ENCODE assay signal across 30 cellular contexts in the genomic region with DNA sequence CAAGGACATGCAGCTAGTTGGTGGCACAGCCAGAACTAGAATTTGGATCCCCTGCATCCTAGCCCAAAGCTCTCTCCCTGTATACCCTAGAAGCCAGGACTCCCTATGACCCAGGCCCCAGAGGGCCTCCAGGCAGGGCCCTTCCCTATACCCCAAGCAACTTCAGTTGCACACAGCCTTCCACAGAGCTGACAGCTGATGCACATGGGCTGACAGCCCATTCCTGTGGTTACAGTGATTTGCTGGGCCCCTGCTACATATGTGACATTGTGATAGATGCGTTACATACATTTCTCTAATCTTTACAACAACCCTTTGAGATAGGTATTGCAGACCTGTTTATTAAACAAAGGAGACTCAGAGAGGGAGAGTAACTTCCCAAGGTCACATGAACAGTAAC. TPM values are rescaled to one million over a fixed set of nuclear protein-coding genes. Genes with fewer than 3 reads are reported as not detected.
"Had no signal": no experiment of that assay in that cellular context is flagged by ENCODE, and none has a peak within 500 bp of the region (broad histone marks: within the 10 kb centered on the region; RNA-seq: fewer than 3 reads in every experiment).

No MANE protein-coding gene starts in this region.

- H3K9ac ChIP-seq: neural progenitor cell had no signal

- H3K27me3 ChIP-seq: cardiac muscle cell, heart right ventricle, neural progenitor cell, thyroid gland had no signal

- H3K36me3 ChIP-seq: cardiac muscle cell, thyroid gland had no signal

- H3K9me3 ChIP-seq: heart right ventricle, thyroid gland had no signal

- DNase-seq: activated B cell treated with CpG ODN at 0.5 μM for 24 hours; activated CD4-positive, alpha-beta T cell treated with anti-CD3 and anti-CD28 coated beads, Interleukin-2, amount 50 U/mL, for 1 hour; activated CD8-positive, alpha-beta T cell treated with anti-CD3 and anti-CD28 coated beads for 36 hours; activated gamma-delta T cell treated with Interleukin-2 at 50 U/mL for 16 hours; activated naive CD8-positive, alpha-beta T cell treated with anti-CD3 and anti-CD28 coated beads, Interleukin-2, amount 50 U/mL, for 24 hours; activated T-cell treated with anti-CD3 and anti-CD28 coated beads, Interleukin-2, amount 50 U/mL, for 4 hours; anterior cingulate cortex; foreskin fibroblast; heart right ventricle; kidney glomerular epithelial cell; midbrain; natural killer cell; stimulated activated CD4-positive, alpha-beta T cell treated with anti-CD3 and anti-CD28 coated beads, Interleukin-4, amount 100 ng/mL, for 4 hours; stimulated activated CD8-positive, alpha-beta memory T cell treated with anti-CD3 and anti-CD28 coated beads, Interleukin-4, amount 100 ng/mL, for 48 hours; stimulated activated naive CD8-positive, alpha-beta T cell treated with anti-CD3 and anti-CD28 coated beads, Interleukin-15, amount 100 ng/mL, for 72 hours; substantia nigra; T-helper 1 cell; thyroid gland had no signal

- H3K27ac ChIP-seq: cardiac muscle cell, coronary artery, neural progenitor cell, skin epidermis, thyroid gland had no signal

- H2AFZ ChIP-seq: neural progenitor cell had no signal

- H3K4me2 ChIP-seq: neural progenitor cell had no signal

- ATAC-seq: activated CD8-positive, alpha-beta T cell treated with anti-CD3 and anti-CD28 coated beads for 36 hours; activated naive CD8-positive, alpha-beta T cell treated with anti-CD3 and anti-CD28 coated beads, Interleukin-2, amount 50 U/mL, for 24 hours; activated T-cell treated with anti-CD3 and anti-CD28 coated beads, Interleukin-2, amount 50 U/mL, for 4 hours; activated T-helper 17 cell treated with anti-CD3 and anti-CD28 coated beads, Interleukin-2, amount 50 U/mL, for 72 hours; heart right ventricle; natural killer cell; right cardiac atrium; stimulated activated memory B cell treated with anti-CD40 and anti-IgM and Interleukin-4, amounts not matched to agents 10 μg/mL and 1 μg/mL and 100 μg/mL, for 72 hours; stimulated activated naive CD8-positive, alpha-beta T cell treated with anti-CD3 and anti-CD28 coated beads, Interleukin-15, amount 100 ng/mL, for 72 hours had no signal

- H3K4me3 ChIP-seq: cardiac muscle cell, coronary artery, heart right ventricle, neural progenitor cell, skin epidermis, thyroid gland had no signal

RNA-seq across cellular contexts. Expression of a gene that starts 5.8 kb away (rescaled TPM):
- total RNA-seq: activated B cell treated with CpG ODN at 0.5 μM for 24 hours; activated CD8-positive, alpha-beta T cell treated with anti-CD3 and anti-CD28 coated beads for 36 hours; activated T-cell treated with anti-CD3 and anti-CD28 coated beads, Interleukin-2, amount 50 U/mL, for 4 hours; activated T-helper 17 cell treated with anti-CD3 and anti-CD28 coated beads, Interleukin-2, amount 50 U/mL, for 72 hours; endothelial cell of umbilical vein; natural killer cell had no signal
- polyA plus RNA-seq: endothelial cell of umbilical vein had no signal

RNA-seq across cellular contexts. Expression of a gene that starts 30.0 kb away (rescaled TPM):
- total RNA-seq: activated B cell treated with CpG ODN at 0.5 μM for 24 hours; activated CD8-positive, alpha-beta T cell treated with anti-CD3 and anti-CD28 coated beads for 36 hours; activated T-cell treated with anti-CD3 and anti-CD28 coated beads, Interleukin-2, amount 50 U/mL, for 4 hours; endothelial cell of umbilical vein; natural killer cell; thyroid gland had no signal
- polyA plus RNA-seq: endothelial cell of umbilical vein had no signal

RNA-seq across cellular contexts. Expression of a gene that starts 40.0 kb away (rescaled TPM):
- total RNA-seq: activated B cell treated with CpG ODN at 0.5 μM for 24 hours; activated CD8-positive, alpha-beta T cell treated with anti-CD3 and anti-CD28 coated beads for 36 hours; activated T-cell treated with anti-CD3 and anti-CD28 coated beads, Interleukin-2, amount 50 U/mL, for 4 hours; endothelial cell of umbilical vein; natural killer cell; omental fat pad; right cardiac atrium; thyroid gland; ureter had no signal
- polyA plus RNA-seq: endothelial cell of umbilical vein, esophagus, right cardiac atrium had no signal

RNA-seq across cellular contexts. Expression of a gene that starts 51.4 kb away (rescaled TPM):
- total RNA-seq: activated B cell treated with CpG ODN at 0.5 μM for 24 hours; activated T-helper 17 cell treated with anti-CD3 and anti-CD28 coated beads, Interleukin-2, amount 50 U/mL, for 72 hours; endothelial cell of umbilical vein; lower leg skin; natural killer cell; omental fat pad; ureter had no signal
- polyA plus RNA-seq: endothelial cell of umbilical vein, esophagus had no signal
